ENCODE assay signal across 17 cellular contexts in genomic region chr14:36408388-36408787, GRCh38.
DNase-seq lines count a peak whose midpoint lies in the region; ATAC-seq and TF ChIP-seq lines count a peak whose summit lies in the region.
"Had no signal": no experiment of that assay in that cellular context is flagged by ENCODE, and none has a peak within 500 bp of the region (broad histone marks: within the 10 kb centered on the region; RNA-seq: fewer than 3 reads in every experiment).

No MANE protein-coding gene starts in this region.

- TF ChIP-seq CTCF in HCT116 (IDR thresholded peaks at IDR 0.05 in 2 of 3, conservative IDR thresholded peaks at IDR 0.05 in 1 of 3; ENCODE audit: borderline replicate concordance in 1 of 3, insufficient read depth in 1 of 3, low read depth in 2 of 3, low read length in 2 of 3) = peak in 2 of 3 experiments; percentile 14 to 15; a peak in 1 of 6 replicates
- peak; percentile 18 for TF ChIP-seq CTCF in mesothelial cell of epicardium (IDR thresholded peaks at IDR 0.05; ENCODE audit: unreplicated experiment)

- no peak for TF ChIP-seq POLR2A in HCT116 (IDR thresholded peaks at IDR 0.05; ENCODE audit: borderline replicate concordance, extremely low read depth, insufficient read depth, insufficient read length)

- no TSS peak for BruUV-seq in HCT116 (replicated peaks; lab: Mats Ljungman, UMichigan)

- H2AFZ ChIP-seq in HCT116 (ENCODE audit: low read depth, low read length, poor library complexity, severe bottlenecking) = no peak overlapping the region
- H2AFZ ChIP-seq: GM23248 had no signal

- no peaks in the 10 kb centered on the region for H3K27me3 ChIP-seq in HCT116 (ENCODE audit: insufficient read depth, low read length)

- H3K27ac Mint-ChIP-seq in mesothelial cell of epicardium = no peak overlapping the region
- H3K27ac Mint-ChIP-seq: B cell; CD4-positive, CD25-positive, alpha-beta regulatory T cell; HFFc6; T-helper 17 cell had no signal

- no peaks in the 10 kb centered on the region for H3K79me2 ChIP-seq in HCT116 (ENCODE audit: insufficient read depth, low read length)

- H3K4me3 Mint-ChIP-seq in mesothelial cell of epicardium = no peak overlapping the region
- H3K4me3 Mint-ChIP-seq: B cell; CD4-positive, CD25-positive, alpha-beta regulatory T cell; HFFc6; T-helper 17 cell had no signal

- CTCF ChIA-PET in HCT116 (lab: Charles Lee) = no interaction called here

- no peak for TF ChIP-seq RAD21 in HCT116 (IDR thresholded peaks at IDR 0.05; ENCODE audit: low read depth)

- H3K9me2 ChIP-seq in HCT116 (ENCODE audit: insufficient read depth) = no peaks in the 10 kb centered on the region

- peaks cover 18% of the 10 kb centered on the region for H3K9me3 Mint-ChIP-seq in mesothelial cell of epicardium

- H3K4me1 ChIP-seq in HCT116 (ENCODE audit: control insufficient read depth in 1 of 2, insufficient read depth in 2 of 2, low read length in 2 of 2) = no peaks in the 10 kb centered on the region
- H3K4me1 ChIP-seq: Caco-2, SJCRH30 had no signal

- peaks cover 4% of the 10 kb centered on the region for H3K4me1 Mint-ChIP-seq in mesothelial cell of epicardium
- H3K4me1 Mint-ChIP-seq: B cell; CD4-positive, CD25-positive, alpha-beta regulatory T cell; T-helper 17 cell had no signal

- POLR2A ChIA-PET in HCT116 (lab: Charles Lee) = no interaction called here

- H3K27ac ChIP-seq in HCT116 (ENCODE audit: low read depth, low read length) = no peak overlapping the region
- H3K27ac ChIP-seq: GM23248, SJCRH30 had no signal

- DNase-seq in ELR (ENCODE audit: low read depth) (peak; percentile 9), HCT116 (ENCODE audit: low read depth, low spot score) (no peak), NOMO-1 treated with DMSO at 0.1 percent for 48 hours (lab: John Stamatoyannopoulos, UW; ENCODE audit: unreplicated experiment) (peak; percentile 57), mesothelial cell of epicardium (ENCODE audit: low spot score in 2 of 2, unreplicated experiment in 2 of 2) (no peak), NCI-H526 treated with DMSO at 0.1 percent for 48 hours (lab: John Stamatoyannopoulos, UW) (no peak), glomerular visceral epithelial cell (ENCODE audit: extremely low spot score) (no peak), iPS-NIHi11 (ENCODE audit: low spot score) (no peak)
- DNase-seq: Caco-2; CD4-positive, CD25-positive, alpha-beta regulatory T cell; EL; GM23248; HFFc6; Karpas-422; NCI-H187; SJCRH30; T-helper 17 cell had no signal

- H3K9me3 ChIP-seq in HCT116 (ENCODE audit: control insufficient read depth in 1 of 2, insufficient read depth in 1 of 2, low read depth in 1 of 2, low read length in 2 of 2) = no peaks in the 10 kb centered on the region
- H3K9me3 ChIP-seq: Caco-2, SJCRH30 had no signal

- intact Hi-C loops in HCT116 (cut with micrococcal nuclease) = no loop called here

- ATAC-seq in HCT116 = no peak
- ATAC-seq: T-helper 17 cell had no signal

- H3K36me3 ChIP-seq in HCT116 (ENCODE audit: control insufficient read depth in 1 of 2, insufficient read depth in 2 of 2, low read length in 2 of 2) = no peaks in the 10 kb centered on the region
- H3K36me3 ChIP-seq: SJCRH30 had no signal

- no peak overlapping the region for H3K4me3 ChIP-seq in HCT116 (replicated peaks in 1 of 2; ENCODE audit: low read depth in 1 of 2, low read length in 2 of 2)
- H3K4me3 ChIP-seq: GM23248, SJCRH30 had no signal

- RAD21 ChIA-PET in HCT116 (lab: Charles Lee; ENCODE audit: low non-redundant PET in 1 of 2, low total read pairs in 2 of 2, uncharacterized antibody in 2 of 2, unreplicated experiment in 2 of 2) = no interaction called here

- no peak overlapping the region for H3K9ac ChIP-seq in HCT116 (ENCODE audit: low read length)
- H3K9ac ChIP-seq: GM23248 had no signal

- H3K27me3 Mint-ChIP-seq in mesothelial cell of epicardium (ENCODE audit: low read depth) = peaks cover 3% of the 10 kb centered on the region

- no peaks in the 10 kb centered on the region for H4K20me1 ChIP-seq in HCT116 (ENCODE audit: insufficient read depth)

- no peaks in the 10 kb centered on the region for H3K36me3 Mint-ChIP-seq in mesothelial cell of epicardium
- H3K36me3 Mint-ChIP-seq: CD4-positive, CD25-positive, alpha-beta regulatory T cell had no signal

- H3K4me2 ChIP-seq in HCT116 (ENCODE audit: low read length) = no peak overlapping the region

TF ChIP-seq in HCT116, 20 proteins besides CTCF, POLR2A, EP300 and RAD21:
- TF ChIP-seq TCF7L2 (IDR thresholded peaks at IDR 0.05; ENCODE audit: borderline replicate concordance, extremely low read depth, insufficient read depth, insufficient read length) (no peak), ATF3 (IDR thresholded peaks at IDR 0.05) (no peak), CBX3 (IDR thresholded peaks at IDR 0.05; ENCODE audit: low read depth) (no peak), ZNF274 (IDR thresholded peaks at IDR 0.05; ENCODE audit: low read depth, low read length) (no peak), FOSL1 (IDR thresholded peaks at IDR 0.05; ENCODE audit: low read depth) (no peak), MAX (IDR thresholded peaks at IDR 0.05) (no peak), POLR2AphosphoS5 (IDR thresholded peaks at IDR 0.05; ENCODE audit: low read depth, low read length) (no peak), ZBTB33 (IDR thresholded peaks at IDR 0.05; ENCODE audit: extremely low read depth, insufficient replicate concordance, low read length) (no peak), REST (IDR thresholded peaks at IDR 0.05; ENCODE audit: low read depth) (no peak), JUND (IDR thresholded peaks at IDR 0.05) (no peak), YY1 (IDR thresholded peaks at IDR 0.05; ENCODE audit: extremely low read depth, insufficient replicate concordance, low read depth, low read length) (no peak)
TF ChIP-seq in HCT116: peak in this region for 0.

Comparison
In these comparisons a context has a peak if more than half of its experiments do, and no peak if none do; other contexts are left out.
1. DNase-seq: peak in ELR (single experiment) and NOMO-1 treated with DMSO at 0.1 percent for 48 hours (single experiment); none in HCT116 (single experiment), mesothelial cell of epicardium (0 of 2), NCI-H526 treated with DMSO at 0.1 percent for 48 hours (single experiment), glomerular visceral epithelial cell (single experiment) and iPS-NIHi11 (single experiment).